ENCODE assay signal across 1 cellular context in genomic region chr15:40984963-40985362, GRCh38.
TF ChIP-seq lines count a peak whose summit lies in the region.

No MANE protein-coding gene starts in this region.

TF ChIP-seq in IMR-90, 13 proteins besides CTCF, POLR2A, EP300 and RAD21 (continued from another document):
- TF ChIP-seq CEBPB (IDR thresholded peaks at IDR 0.05; ENCODE audit: low read depth, low read length), result 0 out of 2 replicates have a peak, but pooled peaks have one; percentile 12
- no peak for TF ChIP-seq RCOR1 (IDR thresholded peaks at IDR 0.05; ENCODE audit: insufficient replicate concordance, low read length)
- TF ChIP-seq BHLHE40 (IDR thresholded peaks at IDR 0.05; ENCODE audit: low read depth, low read length), result peak; percentile 26; the same call in 1 of the 2 replicates
- peak; percentile 35; the same call in 1 of the 2 replicates for TF ChIP-seq MXI1 (IDR thresholded peaks at IDR 0.05; ENCODE audit: borderline replicate concordance, low read depth, low read length)
